1 cellular context compared by ENCODE assay signal in genomic region chr7:102152672-102153585, GRCh38.
TF ChIP-seq lines count a peak whose summit lies in the region.

No MANE protein-coding gene starts in this region.

TF ChIP-seq in HepG2, 621 proteins besides CTCF, POLR2A, EP300 and RAD21 (continued from another document and continues in another):
- TF ChIP-seq PRDM15 (CRISPR knock-in tag; IDR thresholded peaks at IDR 0.05) (peak; percentile 77), RBAK (CRISPR knock-in tag; IDR thresholded peaks at IDR 0.05) (no peak), SMC3 (IDR thresholded peaks at IDR 0.05; ENCODE audit: low read length) (no peak), HNF4G (IDR thresholded peaks at IDR 0.05; ENCODE audit: borderline replicate concordance, low read depth, low read length) (peak; percentile 91), HNF4G (CRISPR knock-in tag; IDR thresholded peaks at IDR 0.05; ENCODE audit: borderline replicate concordance, low read depth) (peak; percentile 73; the same call in 1 of the 2 replicates), JUN (CRISPR knock-in tag; IDR thresholded peaks at IDR 0.05) (no peak; the same call in 1 of the 2 replicates), MXD3 (CRISPR knock-in tag; IDR thresholded peaks at IDR 0.05) (no peak), KLF16 (CRISPR knock-in tag; IDR thresholded peaks at IDR 0.05) (peak in 1 of 2 experiments; percentile 33; a peak in 1 of 4 replicates), SMYD3 (CRISPR knock-in tag; IDR thresholded peaks at IDR 0.05) (peak; percentile 46; the same call in 1 of the 2 replicates), ZNF782 (CRISPR knock-in tag; IDR thresholded peaks at IDR 0.05; ENCODE audit: borderline replicate concordance) (peak; percentile 87), YEATS4 (CRISPR knock-in tag; IDR thresholded peaks at IDR 0.05; ENCODE audit: borderline replicate concordance) (peak; percentile 76), DMAP1 (CRISPR knock-in tag; IDR thresholded peaks at IDR 0.05) (no peak), ZNF7 (CRISPR knock-in tag; IDR thresholded peaks at IDR 0.05) (no peak), PAXIP1 (CRISPR knock-in tag; conservative IDR thresholded peaks at IDR 0.05) (peak; percentile 98), PRPF4 (IDR thresholded peaks at IDR 0.05; ENCODE audit: low read depth, low read length, poor library complexity, severe bottlenecking) (no peak), ZNF503 (CRISPR knock-in tag; IDR thresholded peaks at IDR 0.05) (peak; percentile 55; the same call in 1 of the 2 replicates), NCOR1 (IDR thresholded peaks at IDR 0.05; ENCODE audit: borderline replicate concordance, low read length) (peak; percentile 65; the same call in 1 of the 2 replicates), ZNF891 (CRISPR knock-in tag; IDR thresholded peaks at IDR 0.05) (no peak), ZBTB2 (CRISPR knock-in tag; IDR thresholded peaks at IDR 0.05; ENCODE audit: low read depth) (no peak), ZNF839 (CRISPR knock-in tag; IDR thresholded peaks at IDR 0.05; ENCODE audit: borderline replicate concordance) (no peak), DZIP1 (CRISPR knock-in tag; IDR thresholded peaks at IDR 0.05) (no peak), ZNF383 (CRISPR knock-in tag; IDR thresholded peaks at IDR 0.05; ENCODE audit: borderline replicate concordance) (peak; percentile 94; the same call in 1 of the 2 replicates), HNRNPUL1 (IDR thresholded peaks at IDR 0.05; ENCODE audit: low read depth, low read length) (no peak), AHR (CRISPR knock-in tag; IDR thresholded peaks at IDR 0.05) (peak; percentile 57; the same call in 1 of the 2 replicates), ZNF567 (CRISPR knock-in tag; IDR thresholded peaks at IDR 0.05; ENCODE audit: borderline replicate concordance) (no peak), ZMYM4 (CRISPR knock-in tag; IDR thresholded peaks at IDR 0.05) (peak; percentile 73), FIP1L1 (IDR thresholded peaks at IDR 0.05; ENCODE audit: borderline replicate concordance, insufficient read depth, low read depth, low read length) (no peak), ZNF598 (CRISPR knock-in tag; IDR thresholded peaks at IDR 0.05; ENCODE audit: borderline replicate concordance) (peak; percentile 83; the same call in 1 of the 2 replicates), ZNF572 (CRISPR knock-in tag; IDR thresholded peaks at IDR 0.05) (0 out of 2 replicates have a peak, but pooled peaks have one; percentile 58), ZFP36L2 (CRISPR knock-in tag; IDR thresholded peaks at IDR 0.05) (no peak), ZNF660 (CRISPR knock-in tag; IDR thresholded peaks at IDR 0.05; ENCODE audit: borderline replicate concordance, low read depth) (no peak), REXO4 (CRISPR knock-in tag; IDR thresholded peaks at IDR 0.05; ENCODE audit: borderline replicate concordance) (no peak), RARG (CRISPR knock-in tag; IDR thresholded peaks at IDR 0.05; ENCODE audit: low read depth) (no peak), TRIM24 (CRISPR knock-in tag; IDR thresholded peaks at IDR 0.05) (no peak), HIVEP1 (CRISPR knock-in tag; IDR thresholded peaks at IDR 0.05) (peak; percentile 66), GPN1 (CRISPR knock-in tag; IDR thresholded peaks at IDR 0.05; ENCODE audit: borderline replicate concordance) (no peak), ZBTB21 (CRISPR knock-in tag; IDR thresholded peaks at IDR 0.05) (peak; percentile 88), TEF (CRISPR knock-in tag; IDR thresholded peaks at IDR 0.05) (no peak), TOE1 (CRISPR knock-in tag; IDR thresholded peaks at IDR 0.05) (no peak), SRSF4 (IDR thresholded peaks at IDR 0.05; ENCODE audit: low read depth, low read length, poor library complexity, severe bottlenecking) (no peak), KDM4B (CRISPR knock-in tag; IDR thresholded peaks at IDR 0.05) (no peak), EHMT2 (IDR thresholded peaks at IDR 0.05; ENCODE audit: borderline replicate concordance, low read depth, low read length) (no peak), SAP130 (CRISPR knock-in tag; IDR thresholded peaks at IDR 0.05; ENCODE audit: low read depth) (peak; percentile 81), ZNF878 (CRISPR knock-in tag; IDR thresholded peaks at IDR 0.05) (no peak), PHF20 (CRISPR knock-in tag; IDR thresholded peaks at IDR 0.05) (no peak), CHCHD3 (CRISPR knock-in tag; IDR thresholded peaks at IDR 0.05) (no peak), NCOA2 (CRISPR knock-in tag; IDR thresholded peaks at IDR 0.05) (peak; percentile 49; the same call in 1 of the 2 replicates), ETV6 (CRISPR knock-in tag; conservative IDR thresholded peaks at IDR 0.05) (no peak; the same call in none of the 2 replicates), SALL2 (CRISPR knock-in tag; IDR thresholded peaks at IDR 0.05) (peak; percentile 51; the same call in 1 of the 2 replicates), ZNF616 (CRISPR knock-in tag; IDR thresholded peaks at IDR 0.05; ENCODE audit: low read depth) (no peak), HOXA9 (CRISPR knock-in tag; IDR thresholded peaks at IDR 0.05; ENCODE audit: borderline replicate concordance) (no peak), ZNF121 (CRISPR knock-in tag; IDR thresholded peaks at IDR 0.05) (peak; percentile 39; the same call in 1 of the 2 replicates), THAP11 (CRISPR knock-in tag; IDR thresholded peaks at IDR 0.05) (peak; percentile 54; the same call in 1 of the 2 replicates), CREM (IDR thresholded peaks at IDR 0.05) (peak; percentile 59), CREM (CRISPR knock-in tag; IDR thresholded peaks at IDR 0.05) (no peak), MAFF (IDR thresholded peaks at IDR 0.05; ENCODE audit: low read depth, low read length) (no peak), ZKSCAN1 (IDR thresholded peaks at IDR 0.05; ENCODE audit: low read length) (no peak; the same call in 1 of the 2 replicates), ZNF496 (CRISPR knock-in tag; IDR thresholded peaks at IDR 0.05; ENCODE audit: insufficient replicate concordance) (no peak), ETS1 (CRISPR knock-in tag; IDR thresholded peaks at IDR 0.05) (no peak)
